35 cellular contexts compared by ENCODE assay signal in genomic region chr4:61180405-61180804, GRCh38. TPM values are rescaled to one million over a fixed set of nuclear protein-coding genes. Genes with fewer than 3 reads are reported as not detected.
"Had no signal": no experiment of that assay in that cellular context is flagged by ENCODE, and none has a peak within 500 bp of the region (broad histone marks: within the 10 kb centered on the region; RNA-seq: fewer than 3 reads in every experiment).

No MANE protein-coding gene starts in this region.

- H3K9me3 ChIP-seq: adrenal gland had no signal

- H3K36me3 Mint-ChIP-seq: activated CD4-positive, alpha-beta memory T cell treated with anti-CD3 and anti-CD28 coated beads for 36 hours; activated CD8-positive, alpha-beta memory T cell treated with anti-CD3 and anti-CD28 coated beads, Interleukin-2, amount 10 ng/mL, durations not matched to agents 7 days and 5 days; activated naive CD4-positive, alpha-beta T cell treated with anti-CD3 and anti-CD28 coated beads, Interleukin-2, amount 50 U/mL, for 24 hours; activated naive CD8-positive, alpha-beta T cell treated with anti-CD3 and anti-CD28 coated beads for 36 hours had no signal

- H3K36me3 ChIP-seq: adrenal gland, esophagus squamous epithelium, gastroesophageal sphincter, WERI-Rb-1 had no signal

- DNase-seq: activated CD4-positive, alpha-beta memory T cell treated with anti-CD3 and anti-CD28 coated beads for 36 hours; activated CD4-positive, alpha-beta T cell treated with anti-CD3 and anti-CD28 coated beads for 36 hours; activated CD4-positive, alpha-beta T cell treated with anti-CD3 and anti-CD28 coated beads, Interleukin-2, amount 10 ng/mL, durations not matched to agents 24 days and 14 days; activated CD4-positive, CD25-positive, alpha-beta regulatory T cell; activated CD4-positive, CD25-positive, alpha-beta regulatory T cell treated with anti-CD3 and anti-CD28 coated beads, Interleukin-2, amount 50 U/mL, for 72 hours; activated CD8-positive, alpha-beta memory T cell treated with anti-CD3 and anti-CD28 coated beads, Interleukin-2, amount 10 ng/mL, durations not matched to agents 7 days and 5 days; activated CD8-positive, alpha-beta memory T cell treated with anti-CD3 and anti-CD28 coated beads, Interleukin-2, amount 50 U/mL, for 4 hours; activated CD8-positive, alpha-beta T cell treated with anti-CD3 and anti-CD28 coated beads, Interleukin-2, amount 10 ng/mL, durations not matched to agents 7 days and 5 days; activated effector memory CD4-positive, alpha-beta T cell treated with anti-CD3 and anti-CD28 coated beads, Interleukin-2, amount 50 U/mL, for 16 hours; activated naive CD4-positive, alpha-beta T cell treated with anti-CD3 and anti-CD28 coated beads for 36 hours; activated naive CD8-positive, alpha-beta T cell treated with anti-CD3 and anti-CD28 coated beads for 36 hours; activated naive CD8-positive, alpha-beta T cell treated with anti-CD3 and anti-CD28 coated beads, Interleukin-2, amount 50 U/mL, for 24 hours; activated T-cell treated with anti-CD3 and anti-CD28 coated beads, Interleukin-2, amount 50 U/mL, for 1 hour; activated T-cell treated with anti-CD3 and anti-CD28 coated beads, Interleukin-2, amount 50 U/mL, for 48 hours; adrenal gland; amygdala; aorta; body of pancreas; caudate nucleus; cortex of kidney; effector CD8-positive, alpha-beta T cell; esophagus squamous epithelium; foreskin melanocyte; T-helper 1 cell; T-helper 17 cell; T1000; WERI-Rb-1 had no signal

- H3K4me1 Mint-ChIP-seq: activated CD4-positive, alpha-beta T cell treated with anti-CD3 and anti-CD28 coated beads for 36 hours; activated CD4-positive, alpha-beta T cell treated with anti-CD3 and anti-CD28 coated beads, Interleukin-2, amount 10 ng/mL, durations not matched to agents 24 days and 14 days; activated CD8-positive, alpha-beta memory T cell treated with anti-CD3 and anti-CD28 coated beads, Interleukin-2, amount 10 ng/mL, durations not matched to agents 7 days and 5 days; activated naive CD4-positive, alpha-beta T cell treated with anti-CD3 and anti-CD28 coated beads, Interleukin-2, amount 50 U/mL, for 24 hours; activated naive CD8-positive, alpha-beta T cell treated with anti-CD3 and anti-CD28 coated beads for 36 hours; activated naive CD8-positive, alpha-beta T cell treated with anti-CD3 and anti-CD28 coated beads, Interleukin-2, amount 50 U/mL, for 24 hours; T-helper 17 cell had no signal

- H3K27me3 ChIP-seq: adrenal gland, body of pancreas, esophagus squamous epithelium, gastroesophageal sphincter had no signal

- H3K4me3 ChIP-seq: adrenal gland, body of pancreas, esophagus squamous epithelium, gastroesophageal sphincter had no signal

- H3K9me3 Mint-ChIP-seq: activated CD4-positive, alpha-beta T cell treated with anti-CD3 and anti-CD28 coated beads, Interleukin-2, amount 10 ng/mL, durations not matched to agents 24 days and 14 days; activated T-helper 2 cell treated with anti-CD3 and anti-CD28 coated beads, Interferon-gamma antibody, Interleukin-2, Interleukin-4, amounts not matched to agents 10 μg/mL and 5 μg/mL and 100 μg/mL, durations not matched to agents 14 hours and 24 hours and 36 hours had no signal

- H3K27ac Mint-ChIP-seq: activated CD4-positive, alpha-beta memory T cell treated with anti-CD3 and anti-CD28 coated beads for 36 hours; activated CD4-positive, alpha-beta T cell treated with anti-CD3 and anti-CD28 coated beads for 36 hours; activated CD4-positive, alpha-beta T cell treated with anti-CD3 and anti-CD28 coated beads, Interleukin-2, amount 10 ng/mL, durations not matched to agents 24 days and 14 days; activated CD8-positive, alpha-beta memory T cell treated with anti-CD3 and anti-CD28 coated beads, Interleukin-2, amount 10 ng/mL, durations not matched to agents 7 days and 5 days; activated CD8-positive, alpha-beta T cell treated with anti-CD3 and anti-CD28 coated beads, Interleukin-2, amount 10 ng/mL, durations not matched to agents 7 days and 5 days; activated naive CD4-positive, alpha-beta T cell treated with anti-CD3 and anti-CD28 coated beads for 36 hours; activated naive CD4-positive, alpha-beta T cell treated with anti-CD3 and anti-CD28 coated beads, Interleukin-2, amount 50 U/mL, for 24 hours; activated naive CD8-positive, alpha-beta T cell treated with anti-CD3 and anti-CD28 coated beads for 36 hours; activated naive CD8-positive, alpha-beta T cell treated with anti-CD3 and anti-CD28 coated beads, Interleukin-2, amount 50 U/mL, for 24 hours; activated T-helper 1 cell treated with anti-CD3 and anti-CD28 coated beads, Interleukin-12 subunit alpha, Interleukin-12 subunit beta, Interleukin-2, Interleukin-4 antibody, amounts not matched to agents 30 ng/mL and 10 ng/mL and 1 ng/mL, durations not matched to agents 14 hours and 24 hours and 36 hours; activated T-helper 2 cell treated with anti-CD3 and anti-CD28 coated beads, Interferon-gamma antibody, Interleukin-2, Interleukin-4, amounts not matched to agents 10 μg/mL and 5 μg/mL and 100 μg/mL, durations not matched to agents 14 hours and 24 hours and 36 hours; T-helper 17 cell; T-helper 2 cell treated with Interferon-gamma antibody and Interleukin-4, amounts not matched to agents 5 μg/mL and 100 μg/mL, for 36 hours had no signal

- H3K4me3 Mint-ChIP-seq: activated CD4-positive, alpha-beta memory T cell treated with anti-CD3 and anti-CD28 coated beads for 36 hours; activated CD4-positive, alpha-beta T cell treated with anti-CD3 and anti-CD28 coated beads for 36 hours; activated CD4-positive, alpha-beta T cell treated with anti-CD3 and anti-CD28 coated beads, Interleukin-2, amount 10 ng/mL, durations not matched to agents 24 days and 14 days; activated CD8-positive, alpha-beta memory T cell treated with anti-CD3 and anti-CD28 coated beads, Interleukin-2, amount 10 ng/mL, durations not matched to agents 7 days and 5 days; activated CD8-positive, alpha-beta T cell treated with anti-CD3 and anti-CD28 coated beads, Interleukin-2, amount 10 ng/mL, durations not matched to agents 7 days and 5 days; activated naive CD4-positive, alpha-beta T cell treated with anti-CD3 and anti-CD28 coated beads for 36 hours; activated naive CD4-positive, alpha-beta T cell treated with anti-CD3 and anti-CD28 coated beads, Interleukin-2, amount 50 U/mL, for 24 hours; activated naive CD8-positive, alpha-beta T cell treated with anti-CD3 and anti-CD28 coated beads for 36 hours; activated naive CD8-positive, alpha-beta T cell treated with anti-CD3 and anti-CD28 coated beads, Interleukin-2, amount 50 U/mL, for 24 hours; activated T-helper 1 cell treated with anti-CD3 and anti-CD28 coated beads, Interleukin-12 subunit alpha, Interleukin-12 subunit beta, Interleukin-2, Interleukin-4 antibody, amounts not matched to agents 30 ng/mL and 10 ng/mL and 1 ng/mL, durations not matched to agents 14 hours and 24 hours and 36 hours; T-helper 17 cell; T-helper 2 cell treated with Interferon-gamma antibody and Interleukin-4, amounts not matched to agents 5 μg/mL and 100 μg/mL, for 36 hours had no signal

- H3K27ac ChIP-seq: adrenal gland, body of pancreas, epithelial cell of prostate, esophagus squamous epithelium, gastroesophageal sphincter, WERI-Rb-1 had no signal

- H3K4me1 ChIP-seq: adrenal gland, body of pancreas, esophagus squamous epithelium, gastroesophageal sphincter had no signal

- ATAC-seq: activated CD4-positive, alpha-beta T cell treated with anti-CD3 and anti-CD28 coated beads for 36 hours; activated CD8-positive, alpha-beta memory T cell treated with anti-CD3 and anti-CD28 coated beads, Interleukin-2, amount 10 ng/mL, durations not matched to agents 7 days and 5 days; activated CD8-positive, alpha-beta T cell treated with anti-CD3 and anti-CD28 coated beads, Interleukin-2, amount 10 ng/mL, durations not matched to agents 7 days and 5 days; activated naive CD8-positive, alpha-beta T cell treated with anti-CD3 and anti-CD28 coated beads, Interleukin-2, amount 50 U/mL, for 24 hours; body of pancreas; gastroesophageal sphincter; T-helper 17 cell had no signal

- H3K27me3 Mint-ChIP-seq: activated CD4-positive, alpha-beta memory T cell treated with anti-CD3 and anti-CD28 coated beads for 36 hours; activated CD4-positive, alpha-beta T cell treated with anti-CD3 and anti-CD28 coated beads for 36 hours; activated CD4-positive, alpha-beta T cell treated with anti-CD3 and anti-CD28 coated beads, Interleukin-2, amount 10 ng/mL, durations not matched to agents 24 days and 14 days; activated CD8-positive, alpha-beta memory T cell treated with anti-CD3 and anti-CD28 coated beads, Interleukin-2, amount 10 ng/mL, durations not matched to agents 7 days and 5 days; activated naive CD4-positive, alpha-beta T cell treated with anti-CD3 and anti-CD28 coated beads, Interleukin-2, amount 50 U/mL, for 24 hours; activated naive CD8-positive, alpha-beta T cell treated with anti-CD3 and anti-CD28 coated beads for 36 hours; activated naive CD8-positive, alpha-beta T cell treated with anti-CD3 and anti-CD28 coated beads, Interleukin-2, amount 50 U/mL, for 24 hours; T-helper 17 cell had no signal

RNA-seq across cellular contexts. Expression of gene ADGRL3, which starts 19.7 kb away (rescaled TPM):
- total RNA-seq: activated CD4-positive, alpha-beta memory T cell treated with anti-CD3 and anti-CD28 coated beads for 36 hours; activated CD4-positive, alpha-beta T cell treated with anti-CD3 and anti-CD28 coated beads for 36 hours; activated CD4-positive, alpha-beta T cell treated with anti-CD3 and anti-CD28 coated beads, Interleukin-2, amount 10 ng/mL, durations not matched to agents 24 days and 14 days; activated CD8-positive, alpha-beta memory T cell treated with anti-CD3 and anti-CD28 coated beads for 36 hours; activated CD8-positive, alpha-beta memory T cell treated with anti-CD3 and anti-CD28 coated beads, Interleukin-2, amount 10 ng/mL, durations not matched to agents 7 days and 5 days; activated CD8-positive, alpha-beta T cell treated with anti-CD3 and anti-CD28 coated beads, Interleukin-2, amount 10 ng/mL, durations not matched to agents 7 days and 5 days; activated naive CD4-positive, alpha-beta T cell treated with anti-CD3 and anti-CD28 coated beads for 36 hours; activated naive CD8-positive, alpha-beta T cell treated with anti-CD3 and anti-CD28 coated beads for 36 hours; activated T-helper 1 cell treated with anti-CD3 and anti-CD28 coated beads, Interleukin-12 subunit alpha, Interleukin-12 subunit beta, Interleukin-2, Interleukin-4 antibody, amounts not matched to agents 30 ng/mL and 10 ng/mL and 1 ng/mL, durations not matched to agents 14 hours and 24 hours and 36 hours; activated T-helper 2 cell treated with anti-CD3 and anti-CD28 coated beads, Interferon-gamma antibody, Interleukin-2, Interleukin-4, amounts not matched to agents 10 μg/mL and 5 μg/mL and 100 μg/mL, durations not matched to agents 14 hours and 24 hours and 36 hours; endothelial cell of umbilical vein; T-helper 17 cell had no signal
- polyA plus RNA-seq: endothelial cell of umbilical vein had no signal
